16 cellular contexts compared by ENCODE assay signal in the genomic region with DNA sequence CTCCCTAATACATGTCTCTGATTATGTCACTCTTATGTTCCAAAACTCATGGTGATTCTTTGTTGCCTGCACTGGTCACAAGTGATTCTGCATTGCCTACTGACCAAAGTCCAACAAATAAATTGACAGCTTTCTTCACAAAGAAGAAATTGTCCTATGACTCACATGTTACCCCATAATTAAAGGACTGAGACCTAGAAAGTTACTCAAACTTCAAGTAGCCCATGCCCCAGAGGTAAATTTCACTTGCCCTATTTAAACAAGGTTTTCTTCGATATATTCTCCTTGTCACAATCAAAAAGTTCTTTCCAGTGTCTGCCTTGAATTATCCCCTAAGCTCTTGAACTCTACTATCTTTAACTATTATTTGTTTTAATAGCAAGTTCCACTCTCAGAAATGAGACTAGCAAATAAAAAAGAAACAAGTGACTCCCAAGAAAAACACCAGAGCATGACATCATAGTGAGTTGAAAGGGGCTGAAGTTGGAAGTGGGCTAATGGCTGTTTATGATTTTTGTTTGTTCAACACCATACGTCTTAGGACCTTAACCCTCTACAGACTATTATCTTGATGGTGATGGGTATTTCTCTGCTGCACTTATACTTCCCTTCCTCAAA.
DNase-seq lines count a peak whose midpoint lies in the region; ATAC-seq, FAIRE-seq and TF ChIP-seq lines count a peak whose summit lies in the region.
"Had no signal": no experiment of that assay in that cellular context is flagged by ENCODE, and none has a peak within 500 bp of the region (broad histone marks: within the 10 kb centered on the region; RNA-seq: fewer than 3 reads in every experiment).

No MANE protein-coding gene starts in this region.

- peak; percentile 7 for ATAC-seq in lung (ENCODE audit: insufficient read depth, low FRiP score)

- peak; percentile 14 for DNase-seq in NB4 (ENCODE audit: low read depth)
- no peak for DNase-seq in lung (ENCODE audit: low spot score)
- DNase-seq in thyroid gland, result no peak
- no peak for DNase-seq in AG08396 (ENCODE audit: low spot score)
- DNase-seq in activated gamma-delta T cell (lab: John Stamatoyannopoulos, UW), result no peak
- no peak for DNase-seq in SJCRH30
- DNase-seq: activated CD4-positive, alpha-beta T cell treated with anti-CD3 and anti-CD28 coated beads for 4 hours; CD4-positive, CD25-positive, alpha-beta regulatory T cell; mesendoderm; NCI-H2029; NCI-H748 treated with DMSO at 0.1 percent for 48 hours; stimulated activated CD4-positive, alpha-beta T cell treated with anti-CD3 and anti-CD28 coated beads, Interleukin-12 subunit alpha, Interleukin-12 subunit beta, amount 100 ng/mL, for 4 hours; T-helper 2 cell had no signal

- no peak overlapping the region for H3K27ac ChIP-seq in lung (ENCODE audit: low read depth in 1 of 2, low read length in 1 of 2)
- H3K27ac ChIP-seq in thyroid gland, result peak overlapping the region; percentile 37 to 93 (median 88)
- H3K27ac ChIP-seq in SJCRH30, result no peak overlapping the region
- H3K27ac ChIP-seq: RWPE1 had no signal

- TF ChIP-seq POLR2A in NB4 (IDR thresholded peaks at IDR 0.05; ENCODE audit: extremely low read depth, insufficient read length), result no peak
- TF ChIP-seq POLR2A in thyroid gland (IDR thresholded peaks at IDR 0.05), result no peak

- FAIRE-seq in endometrium (lab: Jason Lieb, UNC), result peak; percentile 41
- FAIRE-seq: GM12891 had no signal

- H3K9me3 ChIP-seq in lung (ENCODE audit: control insufficient read depth in 2 of 2, insufficient read depth in 1 of 2, low read length in 1 of 2) (no peaks in the 10 kb centered on the region), thyroid gland (no peaks in the 10 kb centered on the region), SJCRH30 (replicated peaks) (no peaks in the 10 kb centered on the region)

- WGBS in lung, 2 donors, result 54 to 74% methylated on average over 2 of the region's 2 CpGs
- WGBS in thyroid gland, 2 donors, result 35 to 43% methylated on average over 2 of the region's 2 CpGs

- no peaks in the 10 kb centered on the region for H3K27me3 ChIP-seq in lung (ENCODE audit: control insufficient read depth, insufficient read depth)
- no peaks in the 10 kb centered on the region for H3K27me3 ChIP-seq in thyroid gland
- no peaks in the 10 kb centered on the region for H3K27me3 ChIP-seq in SJCRH30

- H3K4me3 ChIP-seq in NB4 (ENCODE audit: low read depth, low read length) (no peak overlapping the region), lung (no peak overlapping the region), thyroid gland (replicated peaks in 1 of 3) (no peak overlapping the region), SJCRH30 (no peak overlapping the region)

- H3K36me3 ChIP-seq in lung (ENCODE audit: control insufficient read depth in 2 of 2, insufficient read depth in 2 of 2, low read length in 2 of 2) (no peaks in the 10 kb centered on the region), thyroid gland (no peaks in the 10 kb centered on the region), SJCRH30 (no peaks in the 10 kb centered on the region)

- TF ChIP-seq CTCF in NB4 (IDR thresholded peaks at IDR 0.05; ENCODE audit: low read depth, low read length) (no peak), lung (IDR thresholded peaks at IDR 0.05; ENCODE audit: control extremely low read depth, extremely low read depth) (no peak), thyroid gland (IDR thresholded peaks at IDR 0.05) (no peak)

- H3K4me1 ChIP-seq in lung (ENCODE audit: control insufficient read depth in 2 of 2, insufficient read depth in 2 of 2, low read length in 2 of 2) (peaks cover 5 to 11% of the 10 kb centered on the region in 2 donors), thyroid gland (peaks cover 47 to 67% of the 10 kb centered on the region in 2 donors), SJCRH30 (peaks cover 21% of the 10 kb centered on the region)

- intact Hi-C loops in thyroid gland (cut with DNase I), result no loop called here

Comparison
In these comparisons a context has a peak if more than half of its experiments do, and no peak if none do; other contexts are left out.
1. H3K27ac ChIP-seq: peak in thyroid gland (3 of 3); none in lung (0 of 2) and SJCRH30 (single experiment).